ENCODE assay signal across 14 cellular contexts in the genomic region with DNA sequence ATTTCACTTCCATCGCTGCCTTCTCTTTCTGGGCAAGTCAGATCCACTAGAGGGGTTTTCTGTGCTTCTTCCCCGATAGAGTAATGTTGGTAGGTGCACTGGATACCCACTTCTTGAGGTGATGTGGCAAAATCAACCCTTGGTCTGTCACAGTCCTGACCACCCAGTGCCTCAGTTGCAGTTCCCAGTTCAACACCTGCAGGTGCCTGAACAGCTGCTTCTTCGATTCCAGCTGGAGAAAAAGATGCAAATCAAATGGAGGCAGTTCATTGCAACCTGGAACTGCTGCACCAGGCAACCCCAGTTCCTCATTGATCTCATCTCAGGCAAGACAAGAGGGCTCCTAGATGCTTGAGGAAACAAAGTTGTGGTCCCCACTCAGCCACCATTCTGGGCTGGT.
DNase-seq lines count a peak whose midpoint lies in the region; ATAC-seq, FAIRE-seq and TF ChIP-seq lines count a peak whose summit lies in the region.
"Had no signal": no experiment of that assay in that cellular context is flagged by ENCODE, and none has a peak within 500 bp of the region (broad histone marks: within the 10 kb centered on the region; RNA-seq: fewer than 3 reads in every experiment).

No MANE protein-coding gene starts in this region.

- peak overlapping the region; percentile 16 for H4K91ac ChIP-seq in H1 (replicated peaks; ENCODE audit: insufficient read length, low read length)

- TF ChIP-seq CTCF in H1 (IDR thresholded peaks at IDR 0.05; ENCODE audit: control extremely low read depth in 1 of 3, insufficient read depth in 1 of 3, low read depth in 1 of 3, low read length in 3 of 3), result no peak
- TF ChIP-seq CTCF in HFFc6 (IDR thresholded peaks at IDR 0.05), result no peak

- no peak for FAIRE-seq in H1 (lab: Jason Lieb, UNC)

- H3K9me3 Mint-ChIP-seq in HFFc6, result no peaks in the 10 kb centered on the region

- no peaks in the 10 kb centered on the region; the same call in 1 of the 2 replicates for H3K79me1 ChIP-seq in H1 (ENCODE audit: low read depth, low read length)

- H3K27me3 Mint-ChIP-seq in HFFc6 (ENCODE audit: insufficient read depth), result no peaks in the 10 kb centered on the region; the same call in 1 of the 2 replicates

- TF ChIP-seq EP300 in H1 (IDR thresholded peaks at IDR 0.05; ENCODE audit: borderline replicate concordance in 1 of 2, low read depth in 2 of 2, low read length in 2 of 2), result no peak

- no peaks in the 10 kb centered on the region for H3K27me3 ChIP-seq in H1 (replicated peaks in 1 of 4; ENCODE audit: control insufficient read depth in 3 of 4, extremely low read depth in 1 of 4, insufficient read depth in 3 of 4, low read length in 3 of 4)
- H3K27me3 ChIP-seq: BE2C had no signal

- H3K4me2 ChIP-seq in H1 (ENCODE audit: insufficient read depth in 1 of 2, low read depth in 2 of 2, low read length in 2 of 2), result peak overlapping the region in 1 of 2 experiments; percentile 41; a peak in 1 of 4 replicates
- H3K4me2 ChIP-seq: PC-9 had no signal

- H4K20me1 ChIP-seq in H1 (replicated peaks in 1 of 2; ENCODE audit: control insufficient read depth in 1 of 2, insufficient read depth in 2 of 2, low read length in 2 of 2), result no peaks in the 10 kb centered on the region

- H3K9ac ChIP-seq in H1 (replicated peaks in 1 of 4; ENCODE audit: extremely low read depth in 1 of 4, low read depth in 3 of 4, low read length in 3 of 4), result no peak overlapping the region

- 74% methylated on average over 3 of the region's 3 CpGs; no CpG with 5 or more reads in 1 of the 2 experiments for WGBS in H1 (ENCODE audit: extremely low coverage in 1 of 2, insufficient coverage in 1 of 2, insufficient read length in 1 of 2, insufficient replicate concordance in 2 of 2, low coverage in 1 of 2, low lambda C conversion rate in 2 of 2, missing lambda C conversion rate in 1 of 2), 2 experiments

- peak overlapping the region; percentile 6; the same call in 1 of the 2 replicates for H2BK20ac ChIP-seq in H1 (ENCODE audit: low read length)

- CTCF ChIA-PET in H1 (lab: Charles Lee; ENCODE audit: partially characterized antibody), result interaction anchor here (1.2 kb wide), 1 partner anchor 14 kb away, joined by 4 read pairs; no protein-coding TSS in a partner anchor

- POLR2A ChIA-PET in H1 (lab: Charles Lee; ENCODE audit: partially characterized antibody), result interaction anchor here (1.0 to 1.3 kb wide), 2 partner anchors 8 to 24 kb away, joined by 3 to 4 read pairs; no protein-coding TSS in a partner anchor

- no peak overlapping the region for H3K23ac ChIP-seq in H1 (ENCODE audit: insufficient read length)

- TF ChIP-seq RAD21 in H1 (IDR thresholded peaks at IDR 0.05 in 1 of 2, conservative IDR thresholded peaks at IDR 0.05 in 1 of 2; ENCODE audit: low read depth in 2 of 2, low read length in 2 of 2), result no peak

- no peak overlapping the region for H4K5ac ChIP-seq in H1 (ENCODE audit: insufficient read length, low read depth, low read length)

- H3K9me3 ChIP-seq in H1 (ENCODE audit: insufficient read depth in 2 of 2, low read depth in 1 of 2, low read length in 1 of 2), result no peaks in the 10 kb centered on the region
- H3K9me3 ChIP-seq: BE2C had no signal

- H3K4me1 ChIP-seq in H1 (replicated peaks in 1 of 4; ENCODE audit: control insufficient read depth in 3 of 4, insufficient read depth in 4 of 4, low read length in 3 of 4), result peaks cover 2 to 8% (median 3%) of the 10 kb centered on the region in 4 experiments
- H3K4me1 ChIP-seq: BE2C had no signal

- H3K27ac Mint-ChIP-seq in HFFc6, result no peak overlapping the region
- H3K27ac Mint-ChIP-seq: naive thymus-derived CD4-positive, alpha-beta T cell had no signal

- H3K4me3 Mint-ChIP-seq in HFFc6, result no peak overlapping the region
- H3K4me3 Mint-ChIP-seq: naive thymus-derived CD4-positive, alpha-beta T cell had no signal

- no peaks in the 10 kb centered on the region for H3K23me2 ChIP-seq in H1 (ENCODE audit: low read depth, low read length)

- H3K36me3 ChIP-seq in H1 (ENCODE audit: control insufficient read depth in 2 of 4, insufficient read depth in 4 of 4, low read length in 3 of 4), result no peaks in the 10 kb centered on the region
- H3K36me3 ChIP-seq: BE2C had no signal

- peak overlapping the region; percentile 89; the same call in 1 of the 2 replicates for H2BK12ac ChIP-seq in H1 (ENCODE audit: low read depth, low read length)

- no peak overlapping the region for H3K56ac ChIP-seq in H1 (replicated peaks; ENCODE audit: insufficient read length, low read depth, low read length)

- no peak overlapping the region for H4K8ac ChIP-seq in H1 (ENCODE audit: extremely low read depth, insufficient read depth, low read length)

- TF ChIP-seq POLR2A in H1 (IDR thresholded peaks at IDR 0.05; ENCODE audit: control extremely low read depth in 1 of 2, low read depth in 2 of 2, low read length in 2 of 2), result no peak

- H3K36me3 Mint-ChIP-seq in HFFc6 (ENCODE audit: low read depth), result no peaks in the 10 kb centered on the region

- H3K18ac ChIP-seq in H1 (ENCODE audit: extremely low read depth, low read length), result no peak overlapping the region

- 0 out of 2 replicates have a peak overlapping the region, but pooled peaks have one; percentile 12 for H3K27ac ChIP-seq in H1 (ENCODE audit: low read depth, low read length)
- H3K27ac ChIP-seq: PC-9 had no signal

- peak overlapping the region; percentile 17; the same call in 1 of the 2 replicates for H2AK5ac ChIP-seq in H1 (ENCODE audit: low read depth, low read length)

- H3K4me3 ChIP-seq in H1 (ENCODE audit: extremely low read depth in 1 of 4, insufficient read depth in 2 of 4, low read depth in 3 of 4, low read length in 4 of 4), result no peak overlapping the region
- H3K4me3 ChIP-seq: PC-9 had no signal

- no peak overlapping the region for H2BK120ac ChIP-seq in H1 (replicated peaks; ENCODE audit: low read depth, low read length)

- H3K4me1 Mint-ChIP-seq in HFFc6 (ENCODE audit: low read depth), result no peaks in the 10 kb centered on the region

- H2BK5ac ChIP-seq in H1 (ENCODE audit: low read depth, low read length), result peak overlapping the region; percentile 63; the same call in 1 of the 2 replicates

- no peak overlapping the region for H3K14ac ChIP-seq in H1 (ENCODE audit: insufficient read length)

- no peak overlapping the region for H2BK15ac ChIP-seq in H1 (ENCODE audit: low read length)

- H2AFZ ChIP-seq in H1 (ENCODE audit: low read length), result no peak overlapping the region
- H2AFZ ChIP-seq: PC-9 had no signal

- peak; percentile 41 for ATAC-seq in GM18858 (IDR thresholded peaks at IDR 0.05; ENCODE audit: unreplicated experiment)
- peak; percentile 63 for ATAC-seq in GM21528 (IDR thresholded peaks at IDR 0.05; ENCODE audit: low FRiP score, unreplicated experiment)
- ATAC-seq in HG03103 (IDR thresholded peaks at IDR 0.05; ENCODE audit: low read depth, unreplicated experiment), result peak; percentile 44
- ATAC-seq in GM21737 (IDR thresholded peaks at IDR 0.05; ENCODE audit: unreplicated experiment), result no peak
- ATAC-seq: naive thymus-derived CD4-positive, alpha-beta T cell; right cardiac atrium had no signal

- DNase-seq in H1 (ENCODE audit: low read depth in 1 of 2, low spot score in 2 of 2) (no peak), UCSD-AML1 (lab: John Stamatoyannopoulos, UW; ENCODE audit: unreplicated experiment) (no peak), HFFc6 (no peak)
- DNase-seq in NK-92 treated with Interleukin-12 subunit alpha and Interleukin-12 subunit beta, amount 100 ng/mL, for 24 hours (lab: John Stamatoyannopoulos, UW), result no peak
- DNase-seq: activated CD4-positive, alpha-beta T cell treated with anti-CD3 and anti-CD28 coated beads, Interleukin-2, amount 50 U/mL, for 1 hour; BE2C; naive thymus-derived CD4-positive, alpha-beta T cell; NCI-H2107; PC-9; right cardiac atrium had no signal

- H3K4ac ChIP-seq in H1 (replicated peaks; ENCODE audit: insufficient read length, low read depth, low read length), result no peak overlapping the region

- peaks cover 0 to 16% of the 10 kb centered on the region in 2 experiments; a peak in 1 of 4 replicates for H3K79me2 ChIP-seq in H1 (ENCODE audit: control insufficient read depth in 1 of 2, insufficient read depth in 2 of 2, low read length in 2 of 2)

TF ChIP-seq in H1, 55 proteins besides CTCF, POLR2A, EP300 and RAD21:
- TF ChIP-seq GABPA (IDR thresholded peaks at IDR 0.05; ENCODE audit: borderline replicate concordance, insufficient read depth, low read length), result no peak
- TF ChIP-seq ZNF274 (IDR thresholded peaks at IDR 0.05; ENCODE audit: borderline replicate concordance, extremely low read depth, low read length), result no peak
- TF ChIP-seq EZH2 (IDR thresholded peaks at IDR 0.05; ENCODE audit: low read depth, low read length, severe bottlenecking), result no peak
- TF ChIP-seq, protein P1, sequence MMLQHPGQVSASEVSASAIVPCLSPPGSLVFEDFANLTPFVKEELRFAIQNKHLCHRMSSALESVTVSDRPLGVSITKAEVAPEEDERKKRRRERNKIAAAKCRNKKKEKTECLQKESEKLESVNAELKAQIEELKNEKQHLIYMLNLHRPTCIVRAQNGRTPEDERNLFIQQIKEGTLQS (IDR thresholded peaks at IDR 0.05; ENCODE audit: insufficient read depth, low read depth, low read length), result no peak
